ENCODE assay signal across 27 cellular contexts in genomic region chr2:54927085-54927750, GRCh38.
"Had no signal": no experiment of that assay in that cellular context is flagged by ENCODE, and none has a peak within 500 bp of the region (broad histone marks: within the 10 kb centered on the region; RNA-seq: fewer than 3 reads in every experiment).

No MANE protein-coding gene starts in this region.

- ATAC-seq: gastroesophageal sphincter; mucosa of descending colon; naive thymus-derived CD8-positive, alpha-beta T cell; sciatic nerve; stimulated activated memory B cell treated with anti-CD40 and anti-IgM and Interleukin-4, amounts not matched to agents 10 μg/mL and 1 μg/mL and 100 μg/mL, for 72 hours; stimulated activated naive CD8-positive, alpha-beta T cell treated with anti-CD3 and anti-CD28 coated beads, Interleukin-15, Interleukin-2, amounts not matched to agents 100 U/mL and 50 U/mL, for 24 hours; upper lobe of right lung had no signal

- H3K9me3 ChIP-seq: gastroesophageal sphincter, mucosa of descending colon, ovary, thoracic aorta, transverse colon, upper lobe of right lung, uterus had no signal

- H3K27me3 Mint-ChIP-seq: stimulated activated memory B cell treated with anti-CD40 and anti-IgM and Interleukin-4, amounts not matched to agents 10 μg/mL and 1 μg/mL and 100 μg/mL, for 72 hours had no signal

- DNase-seq: caudate nucleus; cerebellar nuclear complex; cortex of kidney; effector CD4-positive, alpha-beta T cell; hypothalamus; immature natural killer cell; islet precursor cell; kidney glomerular epithelial cell; mesenchymal stem cell; mucosa of descending colon; naive thymus-derived CD8-positive, alpha-beta T cell; nephron progenitor cell; nucleus accumbens; ovary; posterior cingulate gyrus; spleen; stimulated activated CD4-positive, alpha-beta T cell treated with anti-CD3 and anti-CD28 coated beads, Interleukin-4, amount 100 ng/mL, for 4 hours; stimulated activated naive CD8-positive, alpha-beta T cell treated with anti-CD3 and anti-CD28 coated beads, Interleukin-15, Interleukin-2, amounts not matched to agents 100 U/mL and 50 U/mL, for 24 hours; transverse colon; upper lobe of right lung; uterus had no signal

- H3K27me3 ChIP-seq: gastroesophageal sphincter, ovary, spleen, transverse colon, upper lobe of right lung, uterus had no signal

- H3K36me3 ChIP-seq: gastroesophageal sphincter, ovary, spleen, thoracic aorta, transverse colon, upper lobe of right lung, uterus had no signal

- H3K4me3 ChIP-seq: gastroesophageal sphincter, mucosa of descending colon, ovary, skin epidermis, spleen, thoracic aorta, transverse colon, upper lobe of right lung, uterus had no signal

- H3K27ac ChIP-seq: gastroesophageal sphincter, ovary, skin epidermis, spleen, thoracic aorta, transverse colon, upper lobe of right lung, uterus had no signal

- H3K27ac Mint-ChIP-seq: immature natural killer cell; mesothelial cell of epicardium; naive thymus-derived CD8-positive, alpha-beta T cell; nephron progenitor cell; stimulated activated memory B cell treated with anti-CD40 and anti-IgM and Interleukin-4, amounts not matched to agents 10 μg/mL and 1 μg/mL and 100 μg/mL, for 72 hours had no signal

- H3K4me1 Mint-ChIP-seq: mesothelial cell of epicardium; naive thymus-derived CD8-positive, alpha-beta T cell; nephron progenitor cell; stimulated activated memory B cell treated with anti-CD40 and anti-IgM and Interleukin-4, amounts not matched to agents 10 μg/mL and 1 μg/mL and 100 μg/mL, for 72 hours had no signal

- H3K4me1 ChIP-seq: gastroesophageal sphincter, spleen, transverse colon, upper lobe of right lung, uterus had no signal

- H3K4me3 Mint-ChIP-seq: immature natural killer cell; mesothelial cell of epicardium; naive thymus-derived CD8-positive, alpha-beta T cell; nephron progenitor cell; stimulated activated memory B cell treated with anti-CD40 and anti-IgM and Interleukin-4, amounts not matched to agents 10 μg/mL and 1 μg/mL and 100 μg/mL, for 72 hours had no signal

- H3K9me3 Mint-ChIP-seq: naive thymus-derived CD8-positive, alpha-beta T cell; nephron progenitor cell; stimulated activated memory B cell treated with anti-CD40 and anti-IgM and Interleukin-4, amounts not matched to agents 10 μg/mL and 1 μg/mL and 100 μg/mL, for 72 hours had no signal

- H3K36me3 Mint-ChIP-seq: mesothelial cell of epicardium; naive thymus-derived CD8-positive, alpha-beta T cell had no signal
